In genomic region chr4:47642985-47643745, GRCh38 we compare ENCODE assay signal across 14 cellular contexts.
DNase-seq lines count a peak whose midpoint lies in the region; ATAC-seq lines count a peak whose summit lies in the region.
"Had no signal": no experiment of that assay in that cellular context is flagged by ENCODE, and none has a peak within 500 bp of the region (broad histone marks: within the 10 kb centered on the region; RNA-seq: fewer than 3 reads in every experiment).

No MANE protein-coding gene starts in this region.

- DNase-seq in EL (peak; percentile 45), NCI-H69 (lab: John Stamatoyannopoulos, UW) (peak; percentile 1), fibroblast of gingiva (ENCODE audit: low read depth) (peak; percentile 27), putamen (ENCODE audit: low spot score) (peak; percentile 7), SKM-1 treated with dmso at 0.1 percent for 144 hours (lab: John Stamatoyannopoulos, UW; ENCODE audit: unreplicated experiment) (no peak)
- DNase-seq in naive thymus-derived CD8-positive, alpha-beta T cell: no peak
- DNase-seq: activated naive CD8-positive, alpha-beta T cell treated with anti-CD3 and anti-CD28 coated beads, Interleukin-2, amount 10 ng/mL, durations not matched to agents 7 days and 5 days; cortex of kidney; NCI-H345; testis had no signal

- POLR2A ChIA-PET in naive thymus-derived CD8-positive, alpha-beta T cell (lab: Charles Lee): no interaction called here

- H3K27me3 Mint-ChIP-seq in naive thymus-derived CD8-positive, alpha-beta T cell: peaks cover 0 to 17% (median 2%) of the 10 kb centered on the region in 5 donors

- peaks cover 0 to 6% (median 2%) of the 10 kb centered on the region in 9 donors for H3K9me3 Mint-ChIP-seq in naive thymus-derived CD8-positive, alpha-beta T cell
- H3K9me3 Mint-ChIP-seq: activated naive CD8-positive, alpha-beta T cell treated with anti-CD3 and anti-CD28 coated beads, Interleukin-2, amount 10 ng/mL, durations not matched to agents 7 days and 5 days had no signal

- no peak overlapping the region for H3K27ac Mint-ChIP-seq in naive thymus-derived CD8-positive, alpha-beta T cell
- H3K27ac Mint-ChIP-seq: activated naive CD8-positive, alpha-beta T cell treated with anti-CD3 and anti-CD28 coated beads, Interleukin-2, amount 10 ng/mL, durations not matched to agents 7 days and 5 days had no signal

- H3K36me3 Mint-ChIP-seq in naive thymus-derived CD8-positive, alpha-beta T cell: peaks cover 0 to 5% (median 0%) of the 10 kb centered on the region in 3 donors
- H3K36me3 Mint-ChIP-seq: activated naive CD8-positive, alpha-beta T cell treated with anti-CD3 and anti-CD28 coated beads, Interleukin-2, amount 10 ng/mL, durations not matched to agents 7 days and 5 days had no signal

- no peak overlapping the region for H3K4me3 Mint-ChIP-seq in naive thymus-derived CD8-positive, alpha-beta T cell
- H3K4me3 Mint-ChIP-seq: activated naive CD8-positive, alpha-beta T cell treated with anti-CD3 and anti-CD28 coated beads, Interleukin-2, amount 10 ng/mL, durations not matched to agents 7 days and 5 days had no signal

- ATAC-seq in GM21367 (IDR thresholded peaks at IDR 0.05; ENCODE audit: unreplicated experiment): no peak
- ATAC-seq in GM21723 (IDR thresholded peaks at IDR 0.05; ENCODE audit: unreplicated experiment): no peak
- ATAC-seq in naive thymus-derived CD8-positive, alpha-beta T cell: no peak
- ATAC-seq: left lobe of liver, Right ventricle myocardium inferior had no signal

- H3K4me1 Mint-ChIP-seq in naive thymus-derived CD8-positive, alpha-beta T cell: peaks cover 0 to under 1% (median 0%) of the 10 kb centered on the region in 4 donors

Comparison
In these comparisons a context has a peak if more than half of its experiments do, and no peak if none do; other contexts are left out.
1. DNase-seq: peak in EL (single experiment), NCI-H69 (single experiment), fibroblast of gingiva (single experiment) and putamen (single experiment); none in SKM-1 treated with dmso at 0.1 percent for 144 hours (single experiment) and naive thymus-derived CD8-positive, alpha-beta T cell (0 of 10).